ENCODE assay signal across 21 cellular contexts in genomic region chr19:45322311-45322710, GRCh38. TPM values are rescaled to one million over a fixed set of nuclear protein-coding genes. Genes with fewer than 3 reads are reported as not detected.
A peak's percentile ranks its signal among the peaks of the same experiment; 100 is the strongest.
DNase-seq lines count a peak whose midpoint lies in the region; ATAC-seq, FAIRE-seq and TF ChIP-seq lines count a peak whose summit lies in the region.
"Had no signal": no experiment of that assay in that cellular context is flagged by ENCODE, and none has a peak within 500 bp of the region (broad histone marks: within the 10 kb centered on the region; RNA-seq: fewer than 3 reads in every experiment).

No MANE protein-coding gene starts in this region.

- H3K4ac ChIP-seq in neuronal stem cell (ENCODE audit: low read length): no peak overlapping the region

- no peak for TF ChIP-seq RAD21 in K562 (CRISPR knock-in tag; conservative IDR thresholded peaks at IDR 0.05 in 1 of 2, IDR thresholded peaks at IDR 0.05 in 1 of 2)

- no peaks in the 10 kb centered on the region for H4K20me1 ChIP-seq in K562 (replicated peaks; ENCODE audit: control insufficient read depth, insufficient read depth, low read length)

- peaks cover 2% of the 10 kb centered on the region for H3K4me1 Mint-ChIP-seq in activated T-helper 2 cell treated with anti-CD3 and anti-CD28 coated beads, Interferon-gamma antibody, Interleukin-2, Interleukin-4, amounts not matched to agents 10 μg/mL and 5 μg/mL and 100 μg/mL, durations not matched to agents 14 hours and 24 hours and 36 hours (ENCODE audit: low read depth)
- H3K4me1 Mint-ChIP-seq: IgD-negative memory B cell had no signal

- no peak for TF ChIP-seq CTCF in K562 (IDR thresholded peaks at IDR 0.05 in 2 of 3, conservative IDR thresholded peaks at IDR 0.05 in 1 of 3; ENCODE audit: insufficient read depth in 2 of 3, low read depth in 1 of 3, low read length in 3 of 3)

- H3K27me3 ChIP-seq in K562 (ENCODE audit: control insufficient read depth in 2 of 2, insufficient read depth in 2 of 2, low read length in 2 of 2) (no peaks in the 10 kb centered on the region), neuronal stem cell (ENCODE audit: control insufficient read depth in 3 of 3, insufficient read depth in 3 of 3, low read depth in 1 of 3, low read length in 3 of 3) (peaks cover 0 to 31% (median 21%) of the 10 kb centered on the region in 3 experiments)
- H3K27me3 ChIP-seq: uterus had no signal

- no peaks in the 10 kb centered on the region for H3K36me3 ChIP-seq in K562 (ENCODE audit: control insufficient read depth, insufficient read depth, low read length)
- H3K36me3 ChIP-seq in neuronal stem cell (replicated peaks in 1 of 2; ENCODE audit: control insufficient read depth in 2 of 2, insufficient read depth in 2 of 2, low read length in 2 of 2): no peaks in the 10 kb centered on the region
- H3K36me3 ChIP-seq: uterus had no signal

- no peak overlapping the region for H3K4me3 Mint-ChIP-seq in activated T-helper 2 cell treated with anti-CD3 and anti-CD28 coated beads, Interferon-gamma antibody, Interleukin-2, Interleukin-4, amounts not matched to agents 10 μg/mL and 5 μg/mL and 100 μg/mL, durations not matched to agents 14 hours and 24 hours and 36 hours (ENCODE audit: low read depth)
- H3K4me3 Mint-ChIP-seq: activated naive CD8-positive, alpha-beta T cell; CD4-positive, alpha-beta memory T cell; effector memory CD8-positive, alpha-beta T cell; IgD-negative memory B cell; neural crest cell; stimulated activated naive CD8-positive, alpha-beta T cell treated with anti-CD3 and anti-CD28 coated beads, Interleukin-15, Interleukin-2, amounts not matched to agents 100 ng/mL and 50 ng/mL, for 24 hours had no signal

- H3K27ac ChIP-seq in K562 (ENCODE audit: extremely low read depth, low read depth, low read length) (no peak overlapping the region), neuronal stem cell (replicated peaks; ENCODE audit: low read length) (no peak overlapping the region)
- H3K27ac ChIP-seq: uterus had no signal

- H3K79me1 ChIP-seq in neuronal stem cell (ENCODE audit: low read depth, low read length): no peaks in the 10 kb centered on the region

- H3K27me3 Mint-ChIP-seq in activated T-helper 2 cell treated with anti-CD3 and anti-CD28 coated beads, Interferon-gamma antibody, Interleukin-2, Interleukin-4, amounts not matched to agents 10 μg/mL and 5 μg/mL and 100 μg/mL, durations not matched to agents 14 hours and 24 hours and 36 hours (ENCODE audit: low read depth): peaks cover 26% of the 10 kb centered on the region

- H3K4me1 ChIP-seq in K562 (replicated peaks in 1 of 2; ENCODE audit: control insufficient read depth in 2 of 2, insufficient read depth in 2 of 2, low read length in 2 of 2) (peaks cover 2 to 37% of the 10 kb centered on the region in 2 experiments; a peak in 3 of 5 replicates), neuronal stem cell (ENCODE audit: control insufficient read depth in 2 of 2, insufficient read depth in 1 of 2, low read depth in 1 of 2, low read length in 2 of 2) (peaks cover 13 to 14% of the 10 kb centered on the region in 2 donors)
- H3K4me1 ChIP-seq: uterus had no signal

- no peak overlapping the region for H3K23ac ChIP-seq in neuronal stem cell (ENCODE audit: low read depth, low read length, poor library complexity)

- no peaks in the 10 kb centered on the region for H3K9me3 ChIP-seq in K562 (replicated peaks; ENCODE audit: control insufficient read depth, insufficient read depth, low read depth, low read length)
- H3K9me3 ChIP-seq in neuronal stem cell (replicated peaks in 1 of 2; ENCODE audit: control insufficient read depth in 2 of 2, insufficient read depth in 1 of 2, low read depth in 1 of 2, low read length in 2 of 2): no peaks in the 10 kb centered on the region
- H3K9me3 ChIP-seq: uterus had no signal

- no peak overlapping the region for H3K4me2 ChIP-seq in K562 (ENCODE audit: insufficient read depth, low read length)
- H3K4me2 ChIP-seq in neuronal stem cell (ENCODE audit: insufficient read depth, low read length, poor library complexity, severe bottlenecking): no peak overlapping the region
- H3K4me2 ChIP-seq: smooth muscle cell had no signal

- H3K9ac ChIP-seq in K562 (ENCODE audit: insufficient read depth in 1 of 2, low read depth in 2 of 2, low read length in 2 of 2): no peak overlapping the region
- H3K9ac ChIP-seq in neuronal stem cell (ENCODE audit: low read depth, low read length, poor library complexity): no peak overlapping the region

- H2BK5ac ChIP-seq in neuronal stem cell (ENCODE audit: low read length): no peak overlapping the region

- BruUV-seq in K562 (replicated peaks; lab: Mats Ljungman, UMichigan): no TSS peak

- H3K14ac ChIP-seq in neuronal stem cell (ENCODE audit: low read length): no peak overlapping the region

- no peaks in the 10 kb centered on the region for H3K79me2 ChIP-seq in K562 (ENCODE audit: control insufficient read depth, insufficient read depth, low read length)

- no peak for TF ChIP-seq EP300 in K562 (IDR thresholded peaks at IDR 0.05; ENCODE audit: low read length)

- H2AK5ac ChIP-seq in neuronal stem cell (ENCODE audit: low read depth, low read length): no peak overlapping the region

- no peak overlapping the region for H4K91ac ChIP-seq in neuronal stem cell (ENCODE audit: low read depth, low read length, poor library complexity)

- no peak for ATAC-seq in K562
- ATAC-seq in HG02610 (IDR thresholded peaks at IDR 0.05; ENCODE audit: unreplicated experiment): no peak
- ATAC-seq: activated CD4-positive, CD25-positive, alpha-beta regulatory T cell treated with anti-CD3 and anti-CD28 coated beads, Interleukin-2, amount 50 U/mL, for 24 hours; effector memory CD8-positive, alpha-beta T cell had no signal

- H3K9me1 ChIP-seq in K562 (ENCODE audit: control insufficient read depth, insufficient read depth, low read length): no peaks in the 10 kb centered on the region

- in situ Hi-C loops in K562 (cut with MboI): no loop called here

- H2BK15ac ChIP-seq in neuronal stem cell (ENCODE audit: low read length): no peak overlapping the region

- H4K8ac ChIP-seq in neuronal stem cell (ENCODE audit: low read depth, low read length): no peak overlapping the region

- CTCF ChIA-PET in K562 (lab: Yijun Ruan, JAX; ENCODE audit: low intra/inter-chr PET ratio): no interaction called here

- WGBS in K562 (ENCODE audit: insufficient coverage, low coverage, missing lambda C conversion rate): 34% methylated on average over 11 of the region's 11 CpGs
- WGBS in neuronal stem cell (ENCODE audit: extremely low coverage in 2 of 2, insufficient read length in 2 of 2, insufficient replicate concordance in 1 of 2), 2 donors: no CpG with 5 or more reads among the region's 11 CpGs

- peak overlapping the region; percentile 9 for H2BK120ac ChIP-seq in neuronal stem cell (ENCODE audit: low read depth, low read length)

- H3K36me3 Mint-ChIP-seq in activated T-helper 2 cell treated with anti-CD3 and anti-CD28 coated beads, Interferon-gamma antibody, Interleukin-2, Interleukin-4, amounts not matched to agents 10 μg/mL and 5 μg/mL and 100 μg/mL, durations not matched to agents 14 hours and 24 hours and 36 hours (ENCODE audit: low read depth): no peaks in the 10 kb centered on the region
- H3K36me3 Mint-ChIP-seq: activated naive CD8-positive, alpha-beta T cell; CD4-positive, alpha-beta memory T cell had no signal

- no peak overlapping the region for H3K4me3 ChIP-seq in K562
- no peak overlapping the region for H3K4me3 ChIP-seq in neuronal stem cell (ENCODE audit: low read length in 2 of 2)
- H3K4me3 ChIP-seq: lung, smooth muscle cell, uterus had no signal

- no peak overlapping the region for H2BK12ac ChIP-seq in neuronal stem cell (ENCODE audit: low read length)

- H3K18ac ChIP-seq in neuronal stem cell (ENCODE audit: low read length): peak overlapping the region; percentile 44

- POLR2A ChIA-PET in K562 (lab: Yijun Ruan, JAX): interaction anchor here (0.6 kb wide), 1 partner anchor 88 kb away, joined by 3 read pairs; no protein-coding TSS in a partner anchor

- no peaks in the 10 kb centered on the region for H3K9me3 Mint-ChIP-seq in activated T-helper 2 cell treated with anti-CD3 and anti-CD28 coated beads, Interferon-gamma antibody, Interleukin-2, Interleukin-4, amounts not matched to agents 10 μg/mL and 5 μg/mL and 100 μg/mL, durations not matched to agents 14 hours and 24 hours and 36 hours
- H3K9me3 Mint-ChIP-seq: CD4-positive, alpha-beta memory T cell; effector memory CD8-positive, alpha-beta T cell; neural crest cell; stimulated activated naive CD8-positive, alpha-beta T cell treated with anti-CD3 and anti-CD28 coated beads, Interleukin-15, Interleukin-2, amounts not matched to agents 100 ng/mL and 50 ng/mL, for 24 hours had no signal

- no peak for FAIRE-seq in K562 (lab: Jason Lieb, UNC)

- DNase-seq in DMS53 (lab: John Stamatoyannopoulos, UW): peak; percentile 68
- no peak for DNase-seq in DMS53 treated with DMSO at 0.1 percent for 48 hours (lab: John Stamatoyannopoulos, UW; ENCODE audit: unreplicated experiment)
- peak; percentile 68 for DNase-seq in NCI-H1417 treated with DMSO at 0.1 percent for 48 hours (lab: John Stamatoyannopoulos, UW)
- no peak for DNase-seq in K562 (ENCODE audit: extremely low read depth in 1 of 4, low spot score in 3 of 4)
- DNase-seq in neuronal stem cell (ENCODE audit: low spot score): no peak
- no peak for DNase-seq in activated T-helper 2 cell treated with anti-CD3 and anti-CD28 coated beads, Interferon-gamma antibody, Interleukin-2, Interleukin-4, amounts not matched to agents 10 μg/mL and 5 μg/mL and 100 μg/mL, durations not matched to agents 14 hours and 24 hours and 36 hours (ENCODE audit: low spot score)
- DNase-seq in HPDE6-E6E7 (ENCODE audit: extremely low spot score): no peak
- DNase-seq: CD4-positive, alpha-beta memory T cell; effector memory CD8-positive, alpha-beta T cell; NCI-H2029 treated with DMSO at 0.1 percent for 48 hours; uterus had no signal

- H3K27ac Mint-ChIP-seq in activated T-helper 2 cell treated with anti-CD3 and anti-CD28 coated beads, Interferon-gamma antibody, Interleukin-2, Interleukin-4, amounts not matched to agents 10 μg/mL and 5 μg/mL and 100 μg/mL, durations not matched to agents 14 hours and 24 hours and 36 hours: no peak overlapping the region
- H3K27ac Mint-ChIP-seq: activated naive CD8-positive, alpha-beta T cell; CD4-positive, alpha-beta memory T cell; effector memory CD8-positive, alpha-beta T cell; IgD-negative memory B cell; stimulated activated naive CD8-positive, alpha-beta T cell treated with anti-CD3 and anti-CD28 coated beads, Interleukin-15, Interleukin-2, amounts not matched to agents 100 ng/mL and 50 ng/mL, for 24 hours had no signal

- TF ChIP-seq POLR2A in K562 (conservative IDR thresholded peaks at IDR 0.05): no peak

- no peak overlapping the region for H2AFZ ChIP-seq in K562 (ENCODE audit: low read depth, low read length)
- no peak overlapping the region for H2AFZ ChIP-seq in neuronal stem cell (ENCODE audit: low read length)

- intact Hi-C loops in K562 (cut with micrococcal nuclease): no loop called here
- intact Hi-C loops in activated T-helper 2 cell treated with anti-CD3 and anti-CD28 coated beads, Interferon-gamma antibody, Interleukin-2, Interleukin-4, amounts not matched to agents 10 μg/mL and 5 μg/mL and 100 μg/mL, durations not matched to agents 14 hours and 24 hours and 36 hours (cut with micrococcal nuclease): no loop called here

RNA-seq across cellular contexts. Expression of gene CKM, which starts 0.4 kb away (rescaled TPM):
- total RNA-seq in K562 (2011; cell fraction: chromatin; rRNA removed; ENCODE audit: low replicate concordance): not detected in 2 replicates
- total RNA-seq in K562 (2011; cell fraction: nucleolus; rRNA removed): not detected in 2 replicates
- not detected in 2 replicates for total RNA-seq in K562 (2011; cell fraction: nucleoplasm; rRNA removed)
- total RNA-seq in K562 (2014; rRNA removed) (not detected in 2 replicates), K562 (2014; rRNA removed; fragmentation: Illumina TruSeq; extraction: Trizol) (not detected in 2 replicates), K562 (2015; rRNA removed; fragmentation: Illumina TruSeq; extraction: Trizol) (0.14 and 0.15 TPM in 2 replicates), K562 (2021) (0.09 and 0.11 TPM in 2 replicates)
- polyA plus RNA-seq in K562 (2011; rRNA removed) (0.47 TPM in 1 of 2 replicates, not detected in the other), K562 (2014; fragmentation: Illumina TruSeq; extraction: Trizol) (not detected in 2 replicates), K562 (2014; fragmentation: Nextera tagmentation; extraction: Ambion mirVana) (under 1 TPM; 0.06 TPM), K562 (2014; rRNA removed) (0.08 and 0.17 TPM in 2 replicates)
- polyA plus RNA-seq in K562 (2011; cell fraction: cytosol; rRNA removed): 0.22 and 0.62 TPM in 2 replicates
- polyA plus RNA-seq in K562 (2011; cell fraction: nucleus; rRNA removed): 0.10 and 0.70 TPM in 2 replicates
- polyA plus RNA-seq in K562 (2012): 0.13 and 0.30 TPM in 2 replicates
- polyA minus RNA-seq in K562 (2011; rRNA and poly(A)+ RNA removed): 0.18 TPM in 1 of 2 replicates, not detected in the other
- polyA minus RNA-seq in K562 (2011; cell fraction: cytosol; rRNA and poly(A)+ RNA removed): not detected in 2 replicates
- polyA minus RNA-seq in K562 (2011; cell fraction: nucleus; rRNA and poly(A)+ RNA removed): 0.33 TPM in 1 of 2 replicates, not detected in the other
- polyA plus RNA-seq in neuronal stem cell (2013, experiment 1 of 2): not detected
- polyA plus RNA-seq in neuronal stem cell (2013, experiment 2 of 2): not detected
- not detected in 2 replicates for total RNA-seq in activated T-helper 2 cell treated with anti-CD3 and anti-CD28 coated beads, Interferon-gamma antibody, Interleukin-2, Interleukin-4, amounts not matched to agents 10 μg/mL and 5 μg/mL and 100 μg/mL, durations not matched to agents 14 hours and 24 hours and 36 hours
- total RNA-seq: A172; CD4-positive, alpha-beta memory T cell; neural crest cell; smooth muscle cell had no signal
- polyA plus RNA-seq: CD4-positive, alpha-beta memory T cell; IgD-negative memory B cell; smooth muscle cell had no signal

RNA-seq across cellular contexts. Expression of gene KLC3, which starts 18.2 kb away (rescaled TPM):
- 0.86 and 1.9 TPM in 2 replicates for total RNA-seq in K562 (2011; cell fraction: chromatin; rRNA removed; ENCODE audit: low replicate concordance)
- total RNA-seq in K562 (2011; cell fraction: nucleolus; rRNA removed): 1.3 and 1.6 TPM in 2 replicates
- 1.5 and 1.6 TPM in 2 replicates for total RNA-seq in K562 (2011; cell fraction: nucleoplasm; rRNA removed)
- total RNA-seq in K562 (2014; rRNA removed): 1.2 and 1.3 TPM in 2 replicates
- 0.22 TPM in 1 of 2 replicates, not detected in the other for total RNA-seq in K562 (2014; rRNA removed; fragmentation: Illumina TruSeq; extraction: Trizol)
- total RNA-seq in K562 (2015; rRNA removed; fragmentation: Illumina TruSeq; extraction: Trizol): 0.19 TPM in 1 of 2 replicates, not detected in the other
- total RNA-seq in K562 (2021): 0.56 and 0.71 TPM in 2 replicates
- polyA plus RNA-seq in K562 (2011; rRNA removed): 0.60 and 0.95 TPM in 2 replicates
- 0.80 and 1.6 TPM in 2 replicates for polyA plus RNA-seq in K562 (2011; cell fraction: cytosol; rRNA removed)
- 1.0 and 2.1 TPM in 2 replicates for polyA plus RNA-seq in K562 (2011; cell fraction: nucleus; rRNA removed)
- polyA plus RNA-seq in K562 (2012): 0.55 and 0.86 TPM in 2 replicates
- polyA plus RNA-seq in K562 (2014; fragmentation: Illumina TruSeq; extraction: Trizol): 0.21 and 0.43 TPM in 2 replicates
- polyA plus RNA-seq in K562 (2014; fragmentation: Nextera tagmentation; extraction: Ambion mirVana): under 1 TPM in 1 of 2 experiments, not detected in 1; 0.03 TPM
- 0.58 and 0.90 TPM in 2 replicates for polyA plus RNA-seq in K562 (2014; rRNA removed)
- 0.15 and 0.35 TPM in 2 replicates for polyA minus RNA-seq in K562 (2011; rRNA and poly(A)+ RNA removed)
- 1.0 TPM in 1 of 2 replicates, not detected in the other for polyA minus RNA-seq in K562 (2011; cell fraction: cytosol; rRNA and poly(A)+ RNA removed)
- 0.22 TPM in 1 of 2 replicates, not detected in the other for polyA minus RNA-seq in K562 (2011; cell fraction: nucleus; rRNA and poly(A)+ RNA removed)
- polyA plus RNA-seq in neuronal stem cell (2013, experiment 1 of 2): 0.11 TPM
- polyA plus RNA-seq in neuronal stem cell (2013, experiment 2 of 2): 0.11 TPM
- total RNA-seq in activated T-helper 2 cell treated with anti-CD3 and anti-CD28 coated beads, Interferon-gamma antibody, Interleukin-2, Interleukin-4, amounts not matched to agents 10 μg/mL and 5 μg/mL and 100 μg/mL, durations not matched to agents 14 hours and 24 hours and 36 hours: 0.18 TPM in 1 of 2 replicates, not detected in the other
- total RNA-seq: A172; CD4-positive, alpha-beta memory T cell; fibroblast of villous mesenchyme; neural crest cell had no signal
- polyA plus RNA-seq: CD4-positive, alpha-beta memory T cell; IgD-negative memory B cell had no signal

RNA-seq across cellular contexts. Expression of gene ERCC2, which starts 48.1 kb away (rescaled TPM):
- 133 and 285 TPM in 2 replicates for total RNA-seq in K562 (2011; cell fraction: chromatin; rRNA removed; ENCODE audit: low replicate concordance)
- 121 and 134 TPM in 2 replicates for total RNA-seq in K562 (2011; cell fraction: nucleolus; rRNA removed)
- 92.9 and 95.2 TPM in 2 replicates for total RNA-seq in K562 (2011; cell fraction: nucleoplasm; rRNA removed)
- total RNA-seq in K562 (2014; rRNA removed) (26.4 and 29.8 TPM in 2 replicates), K562 (2014; rRNA removed; fragmentation: Illumina TruSeq; extraction: Trizol) (12.0 and 15.0 TPM in 2 replicates), K562 (2015; rRNA removed; fragmentation: Illumina TruSeq; extraction: Trizol) (12.9 and 13.9 TPM in 2 replicates), K562 (2021) (55.9 and 57.7 TPM in 2 replicates)
- polyA plus RNA-seq in K562 (2011; rRNA removed) (23.4 and 52.4 TPM in 2 replicates), K562 (2014; fragmentation: Illumina TruSeq; extraction: Trizol) (28.5 and 32.7 TPM in 2 replicates), K562 (2014; fragmentation: Nextera tagmentation; extraction: Ambion mirVana) (1 to 10 TPM; 2.2 to 2.4 TPM), K562 (2014; rRNA removed) (31.1 and 31.6 TPM in 2 replicates)
- 23.5 and 48.2 TPM in 2 replicates for polyA plus RNA-seq in K562 (2011; cell fraction: cytosol; rRNA removed)
- 142 and 172 TPM in 2 replicates for polyA plus RNA-seq in K562 (2011; cell fraction: nucleus; rRNA removed)
- polyA plus RNA-seq in K562 (2012): 37.7 and 45.1 TPM in 2 replicates
- 51.5 and 54.5 TPM in 2 replicates for polyA minus RNA-seq in K562 (2011; rRNA and poly(A)+ RNA removed)
- polyA minus RNA-seq in K562 (2011; cell fraction: cytosol; rRNA and poly(A)+ RNA removed): 26.8 and 33.6 TPM in 2 replicates
- 37.0 and 57.0 TPM in 2 replicates for polyA minus RNA-seq in K562 (2011; cell fraction: nucleus; rRNA and poly(A)+ RNA removed)
- 68.8 TPM for polyA plus RNA-seq in neuronal stem cell (2013, experiment 1 of 2)
- polyA plus RNA-seq in neuronal stem cell (2013, experiment 2 of 2): 73.1 TPM
- total RNA-seq in activated T-helper 2 cell treated with anti-CD3 and anti-CD28 coated beads, Interferon-gamma antibody, Interleukin-2, Interleukin-4, amounts not matched to agents 10 μg/mL and 5 μg/mL and 100 μg/mL, durations not matched to agents 14 hours and 24 hours and 36 hours: 32.6 and 34.5 TPM in 2 replicates

Comparison
In these comparisons a context has a peak if more than half of its experiments do, and no peak if none do; other contexts are left out.
1. DNase-seq: peak in DMS53 (single experiment) and NCI-H1417 treated with DMSO at 0.1 percent for 48 hours (single experiment); none in DMS53 treated with DMSO at 0.1 percent for 48 hours (single experiment), K562 (0 of 4), neuronal stem cell (single experiment), activated T-helper 2 cell treated with anti-CD3 and anti-CD28 coated beads, Interferon-gamma antibody, Interleukin-2, Interleukin-4, amounts not matched to agents 10 μg/mL and 5 μg/mL and 100 μg/mL, durations not matched to agents 14 hours and 24 hours and 36 hours (single experiment) and HPDE6-E6E7 (single experiment).